ENCODE assay signal across 23 cellular contexts in the genomic region with DNA sequence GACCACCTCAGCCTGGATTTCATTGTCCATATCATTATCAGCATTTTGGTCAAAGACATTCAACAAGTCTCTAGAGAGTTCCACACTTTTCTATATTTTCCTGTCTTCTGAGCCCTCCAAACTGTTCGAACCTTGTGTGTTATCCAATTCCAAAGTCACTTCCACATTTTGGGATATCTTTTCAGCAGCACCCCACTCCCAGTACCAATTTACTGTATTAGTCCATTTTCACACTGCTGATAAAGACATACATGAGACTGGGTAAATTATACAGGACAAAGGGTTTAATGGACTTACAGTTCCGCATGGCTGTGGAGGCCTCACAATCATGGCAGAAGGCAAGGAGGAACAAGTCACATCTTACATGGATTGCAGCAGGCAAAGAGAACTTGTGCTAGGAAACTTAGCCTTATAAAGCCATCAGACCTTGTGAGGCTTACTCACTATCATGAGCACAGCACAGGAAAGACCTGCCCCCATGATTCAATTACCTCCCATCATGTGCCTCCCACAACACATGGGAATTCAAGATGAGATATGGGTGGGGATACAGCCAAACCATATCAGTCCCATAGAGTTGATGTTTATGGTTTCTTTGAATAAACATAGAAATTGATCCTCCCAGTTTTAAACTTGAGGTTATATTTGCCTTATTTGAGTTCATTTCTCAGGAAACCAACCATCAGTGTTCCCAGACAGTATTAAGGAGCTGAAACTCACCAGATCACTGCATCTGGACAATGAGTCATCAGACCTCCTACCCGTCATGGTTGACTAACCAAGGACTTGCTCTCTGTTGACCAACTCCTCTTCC.
A peak's percentile ranks its signal among the peaks of the same experiment; 100 is the strongest.
DNase-seq lines count a peak whose midpoint lies in the region; ATAC-seq, FAIRE-seq and TF ChIP-seq lines count a peak whose summit lies in the region.
"Had no signal": no experiment of that assay in that cellular context is flagged by ENCODE, and none has a peak within 500 bp of the region (broad histone marks: within the 10 kb centered on the region; RNA-seq: fewer than 3 reads in every experiment).

No MANE protein-coding gene starts in this region.

- H3K9me3 ChIP-seq in K562 (replicated peaks; ENCODE audit: control insufficient read depth, insufficient read depth, low read depth, low read length) = no peaks in the 10 kb centered on the region; the same call in none of the 2 replicates
- no peaks in the 10 kb centered on the region for H3K9me3 ChIP-seq in body of pancreas
- peaks cover 0 to 9% (median 0%) of the 10 kb centered on the region in 4 donors for H3K9me3 ChIP-seq in tibial nerve
- H3K9me3 ChIP-seq: Peyer's patch had no signal

- H3K4me1 Mint-ChIP-seq in activated CD4-positive, alpha-beta T cell treated with anti-CD3 and anti-CD28 coated beads, Interleukin-2, amount 10 ng/mL, durations not matched to agents 24 days and 14 days = no peaks in the 10 kb centered on the region
- H3K4me1 Mint-ChIP-seq: B cell had no signal

- TF ChIP-seq CTCF in AG10803 (conservative IDR thresholded peaks at IDR 0.05; ENCODE audit: low read length) = no peak
- no peak for TF ChIP-seq CTCF in K562 (IDR thresholded peaks at IDR 0.05 in 2 of 3, conservative IDR thresholded peaks at IDR 0.05 in 1 of 3; ENCODE audit: insufficient read depth in 2 of 3, low read depth in 1 of 3, low read length in 3 of 3)
- no peak for TF ChIP-seq CTCF in body of pancreas (IDR thresholded peaks at IDR 0.05)
- TF ChIP-seq CTCF in tibial nerve (IDR thresholded peaks at IDR 0.05) = no peak

- H3K4me2 ChIP-seq in K562 (ENCODE audit: insufficient read depth, low read length) = no peak overlapping the region

- DNase-seq in AG10803 (ENCODE audit: low read depth) (peak; percentile 82), HS-5 (ENCODE audit: low read depth) (peak; percentile 73), K562 (ENCODE audit: extremely low read depth in 1 of 4, low spot score in 3 of 4) (no peak), glomerular visceral epithelial cell (ENCODE audit: extremely low spot score) (peak; percentile 69), body of pancreas (no peak), tibial nerve (ENCODE audit: low spot score in 2 of 2) (no peak)
- DNase-seq in activated CD4-positive, alpha-beta T cell treated with anti-CD3 and anti-CD28 coated beads, Interleukin-2, amount 10 ng/mL, durations not matched to agents 24 days and 14 days = no peak
- DNase-seq: activated CD8-positive, alpha-beta memory T cell treated with anti-CD3 and anti-CD28 coated beads, Interleukin-2, amount 50 U/mL, for 48 hours; activated naive CD4-positive, alpha-beta T cell treated with anti-CD3 and anti-CD28 coated beads, Interleukin-2, amount 50 U/mL, for 16 hours; caudate nucleus; DMS79; effector memory CD8-positive, alpha-beta T cell; heart left ventricle; Karpas-422; NCI-H187 treated with DMSO at 0.1 percent for 48 hours; NCI-H526; Peyer's patch; stimulated activated naive CD4-positive, alpha-beta T cell had no signal

- no peak overlapping the region for H3K27ac Mint-ChIP-seq in activated CD4-positive, alpha-beta T cell treated with anti-CD3 and anti-CD28 coated beads, Interleukin-2, amount 10 ng/mL, durations not matched to agents 24 days and 14 days
- H3K27ac Mint-ChIP-seq: B cell; effector memory CD8-positive, alpha-beta T cell had no signal

- intact Hi-C loops in K562 (cut with micrococcal nuclease) (no loop called here), body of pancreas (cut with DNase I) (no loop called here)
- intact Hi-C loops in activated CD4-positive, alpha-beta T cell treated with anti-CD3 and anti-CD28 coated beads, Interleukin-2, amount 10 ng/mL, durations not matched to agents 24 days and 14 days (cut with micrococcal nuclease) = no loop called here

- H3K27ac ChIP-seq in K562 (ENCODE audit: extremely low read depth, low read depth, low read length) = no peak overlapping the region
- H3K27ac ChIP-seq in body of pancreas = no peak overlapping the region
- no peak overlapping the region for H3K27ac ChIP-seq in tibial nerve
- H3K27ac ChIP-seq: heart left ventricle, Peyer's patch had no signal

- H3K36me3 ChIP-seq in K562 (ENCODE audit: control insufficient read depth, insufficient read depth, low read length) (no peaks in the 10 kb centered on the region), body of pancreas (replicated peaks in 1 of 2; ENCODE audit: insufficient read depth in 1 of 2, low read depth in 2 of 2) (no peaks in the 10 kb centered on the region), tibial nerve (no peaks in the 10 kb centered on the region)
- H3K36me3 ChIP-seq: heart left ventricle, Peyer's patch had no signal

- no peak overlapping the region for H3K9ac ChIP-seq in K562 (ENCODE audit: insufficient read depth in 1 of 2, low read depth in 2 of 2, low read length in 2 of 2)

- no peak for TF ChIP-seq RAD21 in K562 (CRISPR knock-in tag; conservative IDR thresholded peaks at IDR 0.05 in 1 of 2, IDR thresholded peaks at IDR 0.05 in 1 of 2)

- POLR2A ChIA-PET in K562 (lab: Yijun Ruan, JAX) = no interaction called here

- no peaks in the 10 kb centered on the region for H3K9me1 ChIP-seq in K562 (ENCODE audit: control insufficient read depth, insufficient read depth, low read length)

- H3K4me1 ChIP-seq in K562 (replicated peaks in 1 of 2; ENCODE audit: control insufficient read depth in 2 of 2, insufficient read depth in 2 of 2, low read length in 2 of 2) (no peaks in the 10 kb centered on the region), body of pancreas (no peaks in the 10 kb centered on the region), tibial nerve (no peaks in the 10 kb centered on the region)
- H3K4me1 ChIP-seq: Peyer's patch had no signal

- H3K27me3 ChIP-seq in K562 (ENCODE audit: control insufficient read depth in 2 of 2, insufficient read depth in 2 of 2, low read length in 2 of 2) (no peaks in the 10 kb centered on the region), body of pancreas (no peaks in the 10 kb centered on the region), tibial nerve (no peaks in the 10 kb centered on the region)
- H3K27me3 ChIP-seq: heart left ventricle, Peyer's patch had no signal

- H3K4me3 Mint-ChIP-seq in activated CD4-positive, alpha-beta T cell treated with anti-CD3 and anti-CD28 coated beads, Interleukin-2, amount 10 ng/mL, durations not matched to agents 24 days and 14 days = no peak overlapping the region
- H3K4me3 Mint-ChIP-seq: B cell; effector memory CD8-positive, alpha-beta T cell had no signal

- H3K9me3 Mint-ChIP-seq in activated CD4-positive, alpha-beta T cell treated with anti-CD3 and anti-CD28 coated beads, Interleukin-2, amount 10 ng/mL, durations not matched to agents 24 days and 14 days = peaks cover 6% of the 10 kb centered on the region

- H3K36me3 Mint-ChIP-seq in activated CD4-positive, alpha-beta T cell treated with anti-CD3 and anti-CD28 coated beads, Interleukin-2, amount 10 ng/mL, durations not matched to agents 24 days and 14 days (ENCODE audit: low read depth) = no peaks in the 10 kb centered on the region

- CTCF ChIA-PET in K562 (lab: Yijun Ruan, JAX; ENCODE audit: low intra/inter-chr PET ratio) = no interaction called here

- in situ Hi-C loops in K562 (cut with MboI) = no loop called here

- FAIRE-seq in K562 (lab: Jason Lieb, UNC) = no peak
- FAIRE-seq: keratinocyte had no signal

- 2% methylated on average over 3 of the region's 3 CpGs for WGBS in K562 (ENCODE audit: insufficient coverage, low coverage, missing lambda C conversion rate)
- 83 to 85% methylated on average over 3 of the region's 3 CpGs for WGBS in body of pancreas, 2 donors
- 90 to 94% methylated on average over 3 of the region's 3 CpGs for WGBS in tibial nerve, 2 donors

- H3K79me2 ChIP-seq in K562 (ENCODE audit: control insufficient read depth, insufficient read depth, low read length) = no peaks in the 10 kb centered on the region

- H2AFZ ChIP-seq in K562 (ENCODE audit: low read depth, low read length) = no peak overlapping the region

- ATAC-seq in K562 (no peak), body of pancreas (no peak), HG03108 (IDR thresholded peaks at IDR 0.05; ENCODE audit: unreplicated experiment) (no peak)
- ATAC-seq: activated CD4-positive, CD25-positive, alpha-beta regulatory T cell treated with anti-CD3 and anti-CD28 coated beads, Interleukin-2, amount 50 U/mL, for 24 hours; effector memory CD8-positive, alpha-beta T cell; heart left ventricle had no signal

- H3K4me3 ChIP-seq in AG10803 (ENCODE audit: low read length) (no peak overlapping the region), K562 (no peak overlapping the region), body of pancreas (no peak overlapping the region), tibial nerve (no peak overlapping the region)
- H3K4me3 ChIP-seq: heart left ventricle, Peyer's patch, skin epidermis had no signal

- TF ChIP-seq EP300 in K562 (IDR thresholded peaks at IDR 0.05; ENCODE audit: low read length) (no peak), tibial nerve (IDR thresholded peaks at IDR 0.05) (no peak)

- TF ChIP-seq POLR2A in K562 (conservative IDR thresholded peaks at IDR 0.05) (no peak), body of pancreas (IDR thresholded peaks at IDR 0.05) (no peak), tibial nerve (IDR thresholded peaks at IDR 0.05) (no peak)

- no TSS peak for BruUV-seq in K562 (replicated peaks; lab: Mats Ljungman, UMichigan)

- H3K27me3 Mint-ChIP-seq in activated CD4-positive, alpha-beta T cell treated with anti-CD3 and anti-CD28 coated beads, Interleukin-2, amount 10 ng/mL, durations not matched to agents 24 days and 14 days = no peaks in the 10 kb centered on the region
- H3K27me3 Mint-ChIP-seq: B cell had no signal

- H4K20me1 ChIP-seq in K562 (replicated peaks; ENCODE audit: control insufficient read depth, insufficient read depth, low read length) = no peaks in the 10 kb centered on the region

TF ChIP-seq in K562, 482 proteins besides CTCF, POLR2A, EP300 and RAD21:
- TF ChIP-seq ZNF224 (CRISPR knock-in tag; IDR thresholded peaks at IDR 0.05) (no peak), JUNB (CRISPR knock-in tag; conservative IDR thresholded peaks at IDR 0.05) (0 out of 2 replicates have a peak, but pooled peaks have one; percentile 14), FOSL1 (tag; conservative IDR thresholded peaks at IDR 0.05) (peak; percentile 59), ZNF121 (CRISPR knock-in tag; conservative IDR thresholded peaks at IDR 0.05) (no peak), ZNF707 (CRISPR knock-in tag; conservative IDR thresholded peaks at IDR 0.05) (peak; percentile 92), SETDB1 (IDR thresholded peaks at IDR 0.05; ENCODE audit: low read length) (no peak), ZKSCAN1 (IDR thresholded peaks at IDR 0.05; ENCODE audit: low read depth, low read length) (no peak)
- TF ChIP-seq, protein P1, sequence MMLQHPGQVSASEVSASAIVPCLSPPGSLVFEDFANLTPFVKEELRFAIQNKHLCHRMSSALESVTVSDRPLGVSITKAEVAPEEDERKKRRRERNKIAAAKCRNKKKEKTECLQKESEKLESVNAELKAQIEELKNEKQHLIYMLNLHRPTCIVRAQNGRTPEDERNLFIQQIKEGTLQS (IDR thresholded peaks at IDR 0.05) = 0 out of 2 replicates have a peak, but pooled peaks have one; percentile 31
- TF ChIP-seq, protein P1 (CRISPR knock-in tag; conservative IDR thresholded peaks at IDR 0.05) = no peak

Comparison
In these comparisons a context has a peak if more than half of its experiments do, and no peak if none do; other contexts are left out.
1. DNase-seq: peak in AG10803 (single experiment), HS-5 (single experiment) and glomerular visceral epithelial cell (single experiment); none in K562 (0 of 4), activated CD4-positive, alpha-beta T cell treated with anti-CD3 and anti-CD28 coated beads, Interleukin-2, amount 10 ng/mL, durations not matched to agents 24 days and 14 days (single experiment), body of pancreas (0 of 4) and tibial nerve (0 of 2).